Comparison of ENCODE assay signal across 7 cellular contexts in genomic region chr12:27582474-27582873, GRCh38. TPM values are rescaled to one million over a fixed set of nuclear protein-coding genes. Genes with fewer than 3 reads are reported as not detected.
DNase-seq lines count a peak whose midpoint lies in the region; ATAC-seq, FAIRE-seq and TF ChIP-seq lines count a peak whose summit lies in the region.
"Not testable (repeated sequence)": the region's sequence is repeated elsewhere in the genome, so short reads cannot be mapped to it uniquely, and the experiment has no call there.

No MANE protein-coding gene starts in this region.

- not testable (repeated sequence) for H3K27ac ChIP-seq in K562 (ENCODE audit: extremely low read depth, low read depth, low read length)
- H3K27ac ChIP-seq in epithelial cell of prostate (peak overlapping the region; percentile 82), heart right ventricle (peak overlapping the region; percentile 57 to 89 (median 70)), lower lobe of right lung (peak overlapping the region; percentile 10), gastrocnemius medialis (peak overlapping the region; percentile 15 to 66 (median 45)), testis (peak overlapping the region; percentile 62 to 65)

- H3K4me1 ChIP-seq in K562 (replicated peaks in 1 of 2; ENCODE audit: control insufficient read depth in 2 of 2, insufficient read depth in 2 of 2, low read length in 2 of 2), result not testable (repeated sequence)
- H3K4me1 ChIP-seq in heart right ventricle (peaks cover 23 to 92% (median 80%) of the 10 kb centered on the region in 9 donors), lower lobe of right lung (peaks cover 35% of the 10 kb centered on the region), gastrocnemius medialis (peaks cover 32 to 40% of the 10 kb centered on the region in 2 donors), testis (peaks cover 14% of the 10 kb centered on the region)

- FAIRE-seq in GM12891 (lab: Jason Lieb, UNC), result peak; percentile 60
- FAIRE-seq in K562 (lab: Jason Lieb, UNC), result peak; percentile 49

- 0% methylated on average over 2 of the region's 3 CpGs for WGBS in K562 (ENCODE audit: insufficient coverage, low coverage, missing lambda C conversion rate)
- WGBS in heart right ventricle, 2 donors, result 19 to 29% methylated on average over 3 of the region's 3 CpGs
- WGBS in testis, 2 donors, result 39 to 44% methylated on average over 3 of the region's 3 CpGs

- intact Hi-C loops in K562 (cut with micrococcal nuclease); lower lobe of right lung (cut with DNase I); gastrocnemius medialis (cut with DNase I; ENCODE audit: low total_unique reads); testis (cut with DNase I; ENCODE audit: low total_unique reads): not testable (repeated sequence)
- intact Hi-C loops in heart right ventricle (cut with DNase I), result loop anchor here in 4 of 10 donors (5.0 to 10.0 kb wide), 4 partner anchors 35 to 60 kb away; partner anchors contain the start of gene PPFIBP1 (in 1 of the 4)

- not testable (repeated sequence) for TF ChIP-seq RAD21 in K562 (CRISPR knock-in tag; conservative IDR thresholded peaks at IDR 0.05 in 1 of 2, IDR thresholded peaks at IDR 0.05 in 1 of 2)

- not testable (repeated sequence) for TF ChIP-seq POLR2A in GM12891 (IDR thresholded peaks at IDR 0.05; ENCODE audit: low read depth, low read length); K562 (conservative IDR thresholded peaks at IDR 0.05); gastrocnemius medialis (IDR thresholded peaks at IDR 0.05); testis (IDR thresholded peaks at IDR 0.05)

- not testable (repeated sequence) for ATAC-seq in K562, lower lobe of right lung, gastrocnemius medialis
- peak in 6 of 8 donors; percentile 20 to 56 (median 32) for ATAC-seq in heart right ventricle

- POLR2A ChIA-PET in K562 (lab: Yijun Ruan, JAX), result not testable (repeated sequence)

- not testable (repeated sequence) for TF ChIP-seq EP300 in K562 (IDR thresholded peaks at IDR 0.05; ENCODE audit: low read length)

- not testable (repeated sequence) for H4K20me1 ChIP-seq in K562 (replicated peaks; ENCODE audit: control insufficient read depth, insufficient read depth, low read length)

- in situ Hi-C loops in K562 (cut with MboI); gastrocnemius medialis (cut with MboI; ENCODE audit: low sequenced_read_pairs in 4 of 4): not testable (repeated sequence)

- H3K79me2 ChIP-seq in K562 (ENCODE audit: control insufficient read depth, insufficient read depth, low read length), result not testable (repeated sequence)

- not testable (repeated sequence) for H3K4me2 ChIP-seq in K562 (ENCODE audit: insufficient read depth, low read length)

- H3K27me3 ChIP-seq in K562 (ENCODE audit: control insufficient read depth in 2 of 2, insufficient read depth in 2 of 2, low read length in 2 of 2); heart right ventricle; lower lobe of right lung (ENCODE audit: low read depth); gastrocnemius medialis; testis: not testable (repeated sequence)

- TF ChIP-seq CTCF in K562 (IDR thresholded peaks at IDR 0.05 in 2 of 3, conservative IDR thresholded peaks at IDR 0.05 in 1 of 3; ENCODE audit: insufficient read depth in 2 of 3, low read depth in 1 of 3, low read length in 3 of 3); heart right ventricle (IDR thresholded peaks at IDR 0.05); lower lobe of right lung (IDR thresholded peaks at IDR 0.05); gastrocnemius medialis (IDR thresholded peaks at IDR 0.05 in 4 of 5, conservative IDR thresholded peaks at IDR 0.05 in 1 of 5); testis (IDR thresholded peaks at IDR 0.05): not testable (repeated sequence)

- not testable (repeated sequence) for H3K4me3 ChIP-seq in K562, heart right ventricle, lower lobe of right lung, gastrocnemius medialis, testis

- CTCF ChIA-PET in K562 (lab: Yijun Ruan, JAX; ENCODE audit: low intra/inter-chr PET ratio), result not testable (repeated sequence)

- DNase-seq in GM12891 (ENCODE audit: insufficient read length, low spot score); K562 (ENCODE audit: extremely low read depth in 1 of 4, low spot score in 3 of 4); epithelial cell of prostate (ENCODE audit: low read depth, low spot score); heart right ventricle; lower lobe of right lung; gastrocnemius medialis; testis: not testable (repeated sequence)

- H3K9me3 ChIP-seq in K562 (replicated peaks; ENCODE audit: control insufficient read depth, insufficient read depth, low read depth, low read length); heart right ventricle; lower lobe of right lung; gastrocnemius medialis; testis: not testable (repeated sequence)

- not testable (repeated sequence) for H3K9ac ChIP-seq in K562 (ENCODE audit: insufficient read depth in 1 of 2, low read depth in 2 of 2, low read length in 2 of 2)

- not testable (repeated sequence) for H2AFZ ChIP-seq in K562 (ENCODE audit: low read depth, low read length)

- not testable (repeated sequence) for H3K36me3 ChIP-seq in K562 (ENCODE audit: control insufficient read depth, insufficient read depth, low read length); lower lobe of right lung; gastrocnemius medialis; testis (ENCODE audit: low read depth, missing control alignments)
- H3K36me3 ChIP-seq in heart right ventricle, result peaks cover 0 to 21% (median 0%) of the 10 kb centered on the region in 9 donors

- not testable (repeated sequence) for BruUV-seq in K562 (replicated peaks; lab: Mats Ljungman, UMichigan)

- not testable (repeated sequence) for H3K9me1 ChIP-seq in K562 (ENCODE audit: control insufficient read depth, insufficient read depth, low read length)

RNA-seq across cellular contexts. Expression of gene PPFIBP1, which starts 58.5 kb away (rescaled TPM):
- polyA plus RNA-seq in GM12891 (2012; ENCODE audit: low read depth, missing spikeins), result 12.5 TPM
- total RNA-seq in K562 (2011; cell fraction: chromatin; rRNA removed; ENCODE audit: low replicate concordance), result 6.9 and 13.8 TPM in 2 replicates
- total RNA-seq in K562 (2011; cell fraction: nucleolus; rRNA removed), result 2.0 and 3.2 TPM in 2 replicates
- total RNA-seq in K562 (2011; cell fraction: nucleoplasm; rRNA removed), result 5.1 and 5.3 TPM in 2 replicates
- 2.9 and 3.5 TPM in 2 replicates for total RNA-seq in K562 (2014; rRNA removed)
- 2.2 TPM in 2 replicates for total RNA-seq in K562 (2014; rRNA removed; fragmentation: Illumina TruSeq; extraction: Trizol)
- total RNA-seq in K562 (2015; rRNA removed; fragmentation: Illumina TruSeq; extraction: Trizol), result 1.8 and 1.9 TPM in 2 replicates
- 3.5 and 3.6 TPM in 2 replicates for total RNA-seq in K562 (2021)
- 0.95 and 2.9 TPM in 2 replicates for polyA plus RNA-seq in K562 (2011; rRNA removed)
- 0.47 and 0.78 TPM in 2 replicates for polyA plus RNA-seq in K562 (2011; cell fraction: cytosol; rRNA removed)
- polyA plus RNA-seq in K562 (2011; cell fraction: nucleus; rRNA removed), result 1.4 and 3.0 TPM in 2 replicates
- 1.9 and 2.0 TPM in 2 replicates for polyA plus RNA-seq in K562 (2012)
- 1.7 and 1.8 TPM in 2 replicates for polyA plus RNA-seq in K562 (2014; fragmentation: Illumina TruSeq; extraction: Trizol)
- polyA plus RNA-seq in K562 (2014; fragmentation: Nextera tagmentation; extraction: Ambion mirVana), result under 1 TPM; 0.46 to 0.59 TPM
- 1.2 and 2.9 TPM in 2 replicates for polyA plus RNA-seq in K562 (2014; rRNA removed)
- polyA minus RNA-seq in K562 (2011; rRNA and poly(A)+ RNA removed), result 4.5 and 4.7 TPM in 2 replicates
- 0.55 and 1.7 TPM in 2 replicates for polyA minus RNA-seq in K562 (2011; cell fraction: cytosol; rRNA and poly(A)+ RNA removed)
- polyA minus RNA-seq in K562 (2011; cell fraction: nucleus; rRNA and poly(A)+ RNA removed), result 3.9 and 4.2 TPM in 2 replicates
- 100 to 1,000 TPM; 233 to 450 (median 325) TPM for total RNA-seq in heart right ventricle
- polyA plus RNA-seq in heart right ventricle, result 10 to 100 TPM; 22.9 to 64.7 TPM
- 117 TPM for total RNA-seq in lower lobe of right lung
- total RNA-seq in gastrocnemius medialis, result 10 to 100 TPM; 18.3 to 33.2 (median 27.4) TPM
- total RNA-seq in testis, result 10 to 100 TPM; 75.3 to 87.8 TPM
- polyA plus RNA-seq in testis (ENCODE audit: insufficient read depth, low read depth, low replicate concordance), result 33.4 TPM
